ENCODE assay signal across 1 cellular context in genomic region chr6:39137235-39137634, GRCh38.
A peak's percentile ranks its signal among the peaks of the same experiment; 100 is the strongest.
TF ChIP-seq lines count a peak whose summit lies in the region.

No MANE protein-coding gene starts in this region.

TF ChIP-seq in HepG2, 621 proteins besides CTCF, POLR2A, EP300 and RAD21 (continued from another document and continues in another):
- TF ChIP-seq, protein P1, sequence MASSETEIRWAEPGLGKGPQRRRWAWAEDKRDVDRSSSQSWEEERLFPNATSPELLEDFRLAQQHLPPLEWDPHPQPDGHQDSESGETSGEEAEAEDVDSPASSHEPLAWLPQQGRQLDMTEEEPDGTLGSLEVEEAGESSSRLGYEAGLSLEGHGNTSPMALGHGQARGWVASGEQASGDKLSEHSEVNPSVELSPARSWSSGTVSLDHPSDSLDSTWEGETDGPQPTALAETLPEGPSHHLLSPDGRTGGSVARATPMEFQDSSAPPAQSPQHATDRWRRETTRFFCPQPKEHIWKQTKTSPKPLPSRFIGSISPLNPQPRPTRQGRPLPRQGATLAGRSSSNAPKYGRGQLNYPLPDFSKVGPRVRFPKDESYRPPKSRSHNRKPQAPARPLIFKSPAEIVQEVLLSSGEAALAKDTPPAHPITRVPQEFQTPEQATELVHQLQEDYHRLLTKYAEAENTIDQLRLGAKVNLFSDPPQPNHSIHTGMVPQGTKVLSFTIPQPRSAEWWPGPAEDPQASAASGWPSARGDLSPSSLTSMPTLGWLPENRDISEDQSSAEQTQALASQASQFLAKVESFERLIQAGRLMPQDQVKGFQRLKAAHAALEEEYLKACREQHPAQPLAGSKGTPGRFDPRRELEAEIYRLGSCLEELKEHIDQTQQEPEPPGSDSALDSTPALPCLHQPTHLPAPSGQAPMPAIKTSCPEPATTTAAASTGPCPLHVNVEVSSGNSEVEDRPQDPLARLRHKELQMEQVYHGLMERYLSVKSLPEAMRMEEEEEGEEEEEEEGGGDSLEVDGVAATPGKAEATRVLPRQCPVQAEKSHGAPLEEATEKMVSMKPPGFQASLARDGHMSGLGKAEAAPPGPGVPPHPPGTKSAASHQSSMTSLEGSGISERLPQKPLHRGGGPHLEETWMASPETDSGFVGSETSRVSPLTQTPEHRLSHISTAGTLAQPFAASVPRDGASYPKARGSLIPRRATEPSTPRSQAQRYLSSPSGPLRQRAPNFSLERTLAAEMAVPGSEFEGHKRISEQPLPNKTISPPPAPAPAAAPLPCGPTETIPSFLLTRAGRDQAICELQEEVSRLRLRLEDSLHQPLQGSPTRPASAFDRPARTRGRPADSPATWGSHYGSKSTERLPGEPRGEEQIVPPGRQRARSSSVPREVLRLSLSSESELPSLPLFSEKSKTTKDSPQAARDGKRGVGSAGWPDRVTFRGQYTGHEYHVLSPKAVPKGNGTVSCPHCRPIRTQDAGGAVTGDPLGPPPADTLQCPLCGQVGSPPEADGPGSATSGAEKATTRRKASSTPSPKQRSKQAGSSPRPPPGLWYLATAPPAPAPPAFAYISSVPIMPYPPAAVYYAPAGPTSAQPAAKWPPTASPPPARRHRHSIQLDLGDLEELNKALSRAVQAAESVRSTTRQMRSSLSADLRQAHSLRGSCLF (CRISPR knock-in tag; IDR thresholded peaks at IDR 0.05; ENCODE audit: borderline replicate concordance), result 0 out of 2 replicates have a peak, but pooled peaks have one; percentile 76
- TF ChIP-seq, protein P2, sequence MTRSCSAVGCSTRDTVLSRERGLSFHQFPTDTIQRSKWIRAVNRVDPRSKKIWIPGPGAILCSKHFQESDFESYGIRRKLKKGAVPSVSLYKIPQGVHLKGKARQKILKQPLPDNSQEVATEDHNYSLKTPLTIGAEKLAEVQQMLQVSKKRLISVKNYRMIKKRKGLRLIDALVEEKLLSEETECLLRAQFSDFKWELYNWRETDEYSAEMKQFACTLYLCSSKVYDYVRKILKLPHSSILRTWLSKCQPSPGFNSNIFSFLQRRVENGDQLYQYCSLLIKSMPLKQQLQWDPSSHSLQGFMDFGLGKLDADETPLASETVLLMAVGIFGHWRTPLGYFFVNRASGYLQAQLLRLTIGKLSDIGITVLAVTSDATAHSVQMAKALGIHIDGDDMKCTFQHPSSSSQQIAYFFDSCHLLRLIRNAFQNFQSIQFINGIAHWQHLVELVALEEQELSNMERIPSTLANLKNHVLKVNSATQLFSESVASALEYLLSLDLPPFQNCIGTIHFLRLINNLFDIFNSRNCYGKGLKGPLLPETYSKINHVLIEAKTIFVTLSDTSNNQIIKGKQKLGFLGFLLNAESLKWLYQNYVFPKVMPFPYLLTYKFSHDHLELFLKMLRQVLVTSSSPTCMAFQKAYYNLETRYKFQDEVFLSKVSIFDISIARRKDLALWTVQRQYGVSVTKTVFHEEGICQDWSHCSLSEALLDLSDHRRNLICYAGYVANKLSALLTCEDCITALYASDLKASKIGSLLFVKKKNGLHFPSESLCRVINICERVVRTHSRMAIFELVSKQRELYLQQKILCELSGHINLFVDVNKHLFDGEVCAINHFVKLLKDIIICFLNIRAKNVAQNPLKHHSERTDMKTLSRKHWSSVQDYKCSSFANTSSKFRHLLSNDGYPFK (CRISPR knock-in tag; IDR thresholded peaks at IDR 0.05; ENCODE audit: borderline replicate concordance), result no peak
- TF ChIP-seq ZNF670 (CRISPR knock-in tag; IDR thresholded peaks at IDR 0.05; ENCODE audit: borderline replicate concordance) (no peak), ZBTB44 (CRISPR knock-in tag; IDR thresholded peaks at IDR 0.05) (peak; percentile 85; the same call in 1 of the 2 replicates), ZBTB34 (CRISPR knock-in tag; IDR thresholded peaks at IDR 0.05) (no peak), ZFP36L2 (CRISPR knock-in tag; IDR thresholded peaks at IDR 0.05) (0 out of 2 replicates have a peak, but pooled peaks have one; percentile 63), ZNF232 (CRISPR knock-in tag; IDR thresholded peaks at IDR 0.05; ENCODE audit: borderline replicate concordance) (peak; percentile 64; the same call in 1 of the 2 replicates), YEATS2 (CRISPR knock-in tag; IDR thresholded peaks at IDR 0.05; ENCODE audit: borderline replicate concordance) (peak; percentile 49; the same call in 1 of the 2 replicates), NCOA2 (CRISPR knock-in tag; IDR thresholded peaks at IDR 0.05) (peak; percentile 44; the same call in 1 of the 2 replicates), ZBTB7A (CRISPR knock-in tag; IDR thresholded peaks at IDR 0.05) (no peak), ZSCAN12 (CRISPR knock-in tag; IDR thresholded peaks at IDR 0.05) (0 out of 2 replicates have a peak, but pooled peaks have one; percentile 59), ZNF563 (CRISPR knock-in tag; IDR thresholded peaks at IDR 0.05) (no peak), SAP130 (CRISPR knock-in tag; IDR thresholded peaks at IDR 0.05; ENCODE audit: low read depth) (peak; percentile 45; the same call in 1 of the 2 replicates), BCL6 (CRISPR knock-in tag; IDR thresholded peaks at IDR 0.05) (peak; percentile 25; the same call in 1 of the 2 replicates), WIZ (CRISPR knock-in tag; IDR thresholded peaks at IDR 0.05) (peak; percentile 94; the same call in 1 of the 2 replicates), SOX13 (IDR thresholded peaks at IDR 0.05) (no peak), SOX13 (CRISPR knock-in tag; conservative IDR thresholded peaks at IDR 0.05 in 1 of 2, IDR thresholded peaks at IDR 0.05 in 1 of 2) (peak in 1 of 2 experiments; percentile 32; a peak in 1 of 4 replicates), ZNF773 (CRISPR knock-in tag; IDR thresholded peaks at IDR 0.05; ENCODE audit: borderline replicate concordance) (0 out of 2 replicates have a peak, but pooled peaks have one; percentile 78), THAP11 (CRISPR knock-in tag; IDR thresholded peaks at IDR 0.05) (peak; percentile 45; the same call in 1 of the 2 replicates), RXRB (CRISPR knock-in tag; IDR thresholded peaks at IDR 0.05; ENCODE audit: borderline replicate concordance) (0 out of 2 replicates have a peak, but pooled peaks have one; percentile 46), RCOR2 (CRISPR knock-in tag; IDR thresholded peaks at IDR 0.05) (no peak), ZNF337 (CRISPR knock-in tag; IDR thresholded peaks at IDR 0.05; ENCODE audit: borderline replicate concordance, low read depth) (no peak), TOPORS (CRISPR knock-in tag; IDR thresholded peaks at IDR 0.05) (no peak), IKZF5 (CRISPR knock-in tag; IDR thresholded peaks at IDR 0.05) (peak; percentile 42; the same call in 1 of the 2 replicates), ZKSCAN8 (CRISPR knock-in tag; IDR thresholded peaks at IDR 0.05; ENCODE audit: borderline replicate concordance) (no peak), TSC22D2 (CRISPR knock-in tag; IDR thresholded peaks at IDR 0.05; ENCODE audit: borderline replicate concordance) (0 out of 2 replicates have a peak, but pooled peaks have one; percentile 69), KLF16 (CRISPR knock-in tag; IDR thresholded peaks at IDR 0.05) (peak in 1 of 2 experiments; percentile 71; a peak in 2 of 4 replicates), KDM4B (CRISPR knock-in tag; IDR thresholded peaks at IDR 0.05) (peak; percentile 79), TFE3 (CRISPR knock-in tag; IDR thresholded peaks at IDR 0.05) (peak; percentile 60), STAG1 (CRISPR knock-in tag; IDR thresholded peaks at IDR 0.05) (0 out of 2 replicates have a peak, but pooled peaks have one; percentile 6), KLF6 (CRISPR knock-in tag; IDR thresholded peaks at IDR 0.05) (peak; percentile 92; the same call in 1 of the 2 replicates), MEF2D (CRISPR knock-in tag; IDR thresholded peaks at IDR 0.05) (0 out of 2 replicates have a peak, but pooled peaks have one; percentile 36), TEAD3 (CRISPR knock-in tag; optimal IDR thresholded peaks at IDR 0.05; ENCODE audit: borderline replicate concordance) (peak; percentile 20), ZFP1 (CRISPR knock-in tag; IDR thresholded peaks at IDR 0.05) (0 out of 2 replicates have a peak, but pooled peaks have one; percentile 22), ZMYM4 (CRISPR knock-in tag; IDR thresholded peaks at IDR 0.05) (peak; percentile 37; the same call in 1 of the 2 replicates), SCMH1 (CRISPR knock-in tag; IDR thresholded peaks at IDR 0.05; ENCODE audit: borderline replicate concordance) (no peak)
- TF ChIP-seq, protein P3, sequence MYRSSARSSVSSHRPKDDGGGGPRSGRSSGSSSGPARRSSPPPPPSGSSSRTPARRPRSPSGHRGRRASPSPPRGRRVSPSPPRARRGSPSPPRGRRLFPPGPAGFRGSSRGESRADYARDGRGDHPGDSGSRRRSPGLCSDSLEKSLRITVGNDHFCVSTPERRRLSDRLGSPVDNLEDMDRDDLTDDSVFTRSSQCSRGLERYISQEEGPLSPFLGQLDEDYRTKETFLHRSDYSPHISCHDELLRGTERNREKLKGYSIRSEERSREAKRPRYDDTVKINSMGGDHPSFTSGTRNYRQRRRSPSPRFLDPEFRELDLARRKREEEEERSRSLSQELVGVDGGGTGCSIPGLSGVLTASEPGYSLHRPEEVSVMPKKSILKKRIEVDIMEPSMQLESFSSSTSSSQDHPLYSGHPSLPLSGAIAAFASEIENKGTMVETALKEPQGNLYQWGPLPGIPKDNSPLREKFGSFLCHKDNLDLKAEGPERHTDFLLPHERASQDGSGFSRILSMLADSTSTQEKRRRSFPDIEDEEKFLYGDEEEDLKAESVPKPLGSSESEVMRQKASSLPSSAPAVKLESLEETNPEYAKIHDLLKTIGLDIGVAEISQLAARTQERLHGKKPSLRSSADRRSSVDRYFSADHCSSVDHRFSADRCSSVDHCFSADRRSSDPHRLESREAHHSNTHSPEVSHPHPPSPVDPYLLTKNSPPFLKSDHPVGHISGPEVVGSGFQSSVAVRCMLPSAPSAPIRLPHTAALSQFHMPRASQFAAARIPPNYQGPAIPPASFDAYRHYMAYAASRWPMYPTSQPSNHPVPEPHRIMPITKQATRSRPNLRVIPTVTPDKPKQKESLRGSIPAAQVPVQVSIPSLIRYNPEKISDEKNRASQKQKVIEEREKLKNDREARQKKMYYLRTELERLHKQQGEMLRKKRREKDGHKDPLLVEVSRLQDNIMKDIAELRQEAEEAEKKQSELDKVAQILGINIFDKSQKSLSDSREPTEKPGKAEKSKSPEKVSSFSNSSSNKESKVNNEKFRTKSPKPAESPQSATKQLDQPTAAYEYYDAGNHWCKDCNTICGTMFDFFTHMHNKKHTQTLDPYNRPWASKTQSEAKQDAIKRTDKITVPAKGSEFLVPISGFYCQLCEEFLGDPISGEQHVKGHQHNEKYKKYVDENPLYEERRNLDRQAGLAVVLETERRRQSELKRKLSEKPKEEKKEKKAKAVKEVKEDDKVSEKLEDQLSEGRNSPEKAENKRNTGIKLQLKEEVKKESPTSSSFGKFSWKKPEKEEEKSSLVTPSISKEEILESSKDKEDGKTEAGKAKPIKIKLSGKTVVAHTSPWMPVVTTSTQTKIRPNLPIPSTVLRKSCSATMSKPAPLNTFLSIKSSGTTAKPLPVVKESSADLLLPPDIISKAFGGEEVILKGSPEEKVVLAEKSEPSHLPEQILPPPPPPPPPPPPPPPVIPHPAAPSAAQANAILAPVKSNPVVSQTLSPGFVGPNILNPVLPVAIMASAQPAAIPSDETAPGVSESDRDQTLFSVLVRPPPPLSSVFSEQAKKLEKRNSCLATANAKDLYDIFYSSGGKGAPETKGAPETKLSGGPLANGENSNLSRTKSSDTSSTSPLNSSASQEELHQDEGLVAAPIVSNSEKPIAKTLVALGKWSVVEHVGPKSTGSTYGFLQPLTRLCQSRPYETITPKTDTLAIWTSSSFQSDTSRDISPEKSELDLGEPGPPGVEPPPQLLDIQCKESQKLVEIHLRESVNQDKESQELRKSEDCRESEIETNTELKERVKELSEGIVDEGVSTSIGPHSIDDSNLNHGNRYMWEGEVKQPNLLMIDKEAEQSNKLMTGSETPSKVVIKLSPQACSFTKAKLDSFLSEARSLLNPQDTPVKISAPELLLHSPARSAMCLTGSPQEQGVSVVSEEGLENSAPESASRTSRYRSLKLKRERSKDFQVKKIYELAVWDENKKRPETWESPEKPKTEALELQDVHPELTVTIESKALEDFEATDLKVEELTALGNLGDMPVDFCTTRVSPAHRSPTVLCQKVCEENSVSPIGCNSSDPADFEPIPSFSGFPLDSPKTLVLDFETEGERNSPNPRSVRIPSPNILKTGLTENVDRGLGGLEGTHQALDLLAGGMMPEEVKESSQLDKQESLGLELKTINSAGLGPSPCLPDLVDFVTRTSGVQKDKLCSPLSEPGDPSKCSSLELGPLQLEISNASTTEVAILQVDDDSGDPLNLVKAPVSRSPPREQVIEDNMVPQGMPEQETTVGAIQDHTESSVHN (CRISPR knock-in tag; IDR thresholded peaks at IDR 0.05), result no peak
